11 cellular contexts compared by ENCODE assay signal in the genomic region with DNA sequence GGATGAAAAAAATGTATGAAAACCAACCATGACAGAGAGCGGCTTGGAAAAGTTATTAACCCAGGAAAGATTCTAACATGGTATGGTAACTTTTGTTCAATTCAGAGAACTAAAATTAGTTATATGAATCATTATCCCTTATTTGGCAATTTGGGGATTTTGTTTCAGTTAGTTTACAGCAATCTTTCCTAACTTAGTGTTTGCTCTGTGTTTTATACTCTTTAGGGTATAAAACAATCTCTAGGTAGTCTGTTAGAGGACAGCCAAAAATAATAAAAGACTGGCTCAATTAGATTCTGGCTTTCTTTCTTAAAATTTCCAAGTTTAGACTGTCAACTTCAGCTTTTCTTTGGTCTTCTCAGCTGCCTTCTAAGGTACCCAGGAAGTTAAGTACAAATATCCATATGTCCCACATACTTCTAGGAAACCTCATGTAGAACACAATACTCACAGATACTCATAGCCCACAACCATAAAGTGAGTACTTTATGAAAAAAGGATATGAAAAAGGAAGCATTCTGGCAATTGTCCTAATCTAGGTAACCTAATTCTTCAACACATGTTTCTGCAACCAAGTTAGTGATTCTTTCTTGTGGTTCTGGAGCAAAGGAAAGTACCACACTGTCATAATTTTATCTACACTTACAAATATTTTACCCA.
DNase-seq lines count a peak whose midpoint lies in the region; ATAC-seq, FAIRE-seq and TF ChIP-seq lines count a peak whose summit lies in the region.
"Had no signal": no experiment of that assay in that cellular context is flagged by ENCODE, and none has a peak within 500 bp of the region (broad histone marks: within the 10 kb centered on the region; RNA-seq: fewer than 3 reads in every experiment).

No MANE protein-coding gene starts in this region.

- no peak for ATAC-seq in activated naive CD8-positive, alpha-beta T cell treated with anti-CD3 and anti-CD28 coated beads, Interleukin-2, amount 50 U/mL, for 24 hours
- ATAC-seq in HG02938 (IDR thresholded peaks at IDR 0.05; ENCODE audit: unreplicated experiment) (peak; percentile 65), thoracic aorta (ENCODE audit: insufficient number of reproducible peaks, low FRiP score, low read depth) (no peak), sciatic nerve (no peak)

- no peak for FAIRE-seq in bronchial epithelial cell (lab: Jason Lieb, UNC)

- H3K4me3 Mint-ChIP-seq in activated naive CD8-positive, alpha-beta T cell treated with anti-CD3 and anti-CD28 coated beads for 36 hours, result no peak overlapping the region
- H3K4me3 Mint-ChIP-seq in activated naive CD8-positive, alpha-beta T cell treated with anti-CD3 and anti-CD28 coated beads, Interleukin-2, amount 50 U/mL, for 24 hours, result no peak overlapping the region

- H3K36me3 ChIP-seq in bronchial epithelial cell (ENCODE audit: control insufficient read depth, insufficient read depth, low read length), result no peaks in the 10 kb centered on the region
- no peaks in the 10 kb centered on the region for H3K36me3 ChIP-seq in thoracic aorta
- H3K36me3 ChIP-seq: thyroid gland had no signal

- DNase-seq in activated naive CD8-positive, alpha-beta T cell treated with anti-CD3 and anti-CD28 coated beads for 36 hours, result no peak
- DNase-seq in activated naive CD8-positive, alpha-beta T cell treated with anti-CD3 and anti-CD28 coated beads, Interleukin-2, amount 50 U/mL, for 24 hours, result no peak
- DNase-seq in bronchial epithelial cell (ENCODE audit: low read depth) (peak; percentile 13), thoracic aorta (ENCODE audit: low spot score) (no peak), cerebellum (ENCODE audit: low spot score) (no peak), NCI-H1417 treated with DMSO at 0.1 percent for 48 hours (lab: John Stamatoyannopoulos, UW) (no peak), sciatic nerve (ENCODE audit: low spot score) (no peak)
- DNase-seq: activated gamma-delta T cell treated with Interleukin-2 at 50 U/mL for 16 hours, NCI-H1694, thyroid gland had no signal

- H3K4me3 ChIP-seq in bronchial epithelial cell (ENCODE audit: low read depth, low read length) (no peak overlapping the region), thoracic aorta (peak overlapping the region; percentile 8)
- H3K4me3 ChIP-seq: thyroid gland had no signal

- peaks cover 14 to 15% of the 10 kb centered on the region in 2 donors for H3K4me1 ChIP-seq in thoracic aorta (ENCODE audit: control insufficient read depth in 1 of 2, low read depth in 2 of 2)
- H3K4me1 ChIP-seq: thyroid gland had no signal

- peaks cover 2% of the 10 kb centered on the region for H3K36me3 Mint-ChIP-seq in activated naive CD8-positive, alpha-beta T cell treated with anti-CD3 and anti-CD28 coated beads for 36 hours
- H3K36me3 Mint-ChIP-seq in activated naive CD8-positive, alpha-beta T cell treated with anti-CD3 and anti-CD28 coated beads, Interleukin-2, amount 50 U/mL, for 24 hours (ENCODE audit: low read depth), result no peaks in the 10 kb centered on the region

- intact Hi-C loops in sciatic nerve (cut with DNase I), result no loop called here

- H3K27me3 Mint-ChIP-seq in activated naive CD8-positive, alpha-beta T cell treated with anti-CD3 and anti-CD28 coated beads for 36 hours, result no peaks in the 10 kb centered on the region
- no peaks in the 10 kb centered on the region for H3K27me3 Mint-ChIP-seq in activated naive CD8-positive, alpha-beta T cell treated with anti-CD3 and anti-CD28 coated beads, Interleukin-2, amount 50 U/mL, for 24 hours

- peaks cover 12% of the 10 kb centered on the region for H3K4me1 Mint-ChIP-seq in activated naive CD8-positive, alpha-beta T cell treated with anti-CD3 and anti-CD28 coated beads for 36 hours
- no peaks in the 10 kb centered on the region for H3K4me1 Mint-ChIP-seq in activated naive CD8-positive, alpha-beta T cell treated with anti-CD3 and anti-CD28 coated beads, Interleukin-2, amount 50 U/mL, for 24 hours

- H3K9me3 ChIP-seq in thoracic aorta, result no peaks in the 10 kb centered on the region
- H3K9me3 ChIP-seq: thyroid gland had no signal

- TF ChIP-seq CTCF in bronchial epithelial cell (IDR thresholded peaks at IDR 0.05; ENCODE audit: insufficient read depth, low read length, severe bottlenecking) (no peak), thoracic aorta (IDR thresholded peaks at IDR 0.05) (no peak)

- H3K27me3 ChIP-seq in bronchial epithelial cell (ENCODE audit: control insufficient read depth, insufficient read depth, low read length) (no peaks in the 10 kb centered on the region), thoracic aorta (replicated peaks; ENCODE audit: insufficient read depth) (no peaks in the 10 kb centered on the region)
- H3K27me3 ChIP-seq: thyroid gland had no signal

- peak overlapping the region; percentile 86 for H3K27ac Mint-ChIP-seq in activated naive CD8-positive, alpha-beta T cell treated with anti-CD3 and anti-CD28 coated beads for 36 hours
- H3K27ac Mint-ChIP-seq in activated naive CD8-positive, alpha-beta T cell treated with anti-CD3 and anti-CD28 coated beads, Interleukin-2, amount 50 U/mL, for 24 hours, result no peak overlapping the region

- no peaks in the 10 kb centered on the region for H3K9me3 Mint-ChIP-seq in activated naive CD8-positive, alpha-beta T cell treated with anti-CD3 and anti-CD28 coated beads for 36 hours
- no peaks in the 10 kb centered on the region for H3K9me3 Mint-ChIP-seq in activated naive CD8-positive, alpha-beta T cell treated with anti-CD3 and anti-CD28 coated beads, Interleukin-2, amount 50 U/mL, for 24 hours

- peak overlapping the region; percentile 10 to 42 for H3K27ac ChIP-seq in thoracic aorta
- H3K27ac ChIP-seq: thyroid gland had no signal
